23 cellular contexts compared by ENCODE assay signal in genomic region chrX:126237524-126237923, GRCh38.
DNase-seq lines count a peak whose midpoint lies in the region; ATAC-seq, FAIRE-seq and TF ChIP-seq lines count a peak whose summit lies in the region.
"Had no signal": no experiment of that assay in that cellular context is flagged by ENCODE, and none has a peak within 500 bp of the region (broad histone marks: within the 10 kb centered on the region; RNA-seq: fewer than 3 reads in every experiment).

No MANE protein-coding gene starts in this region.

- no peak for TF ChIP-seq CTCF in chondrocyte (IDR thresholded peaks at IDR 0.05)
- TF ChIP-seq CTCF in kidney (IDR thresholded peaks at IDR 0.05; ENCODE audit: borderline replicate concordance, extremely low read depth, insufficient read depth) = no peak

- no peaks in the 10 kb centered on the region for H3K4me1 ChIP-seq in kidney (ENCODE audit: control insufficient read depth in 1 of 2, insufficient read depth in 1 of 2, low read depth in 1 of 2, low read length in 2 of 2)
- H3K4me1 ChIP-seq: A549, HAP-1 had no signal

- H3K9me3 Mint-ChIP-seq in chondrocyte (ENCODE audit: low read depth) = peaks cover 4% of the 10 kb centered on the region

- no peak overlapping the region for H3K9ac ChIP-seq in kidney (ENCODE audit: low read length in 2 of 2)

- H3K27me3 Mint-ChIP-seq in chondrocyte (ENCODE audit: low read depth) (no peaks in the 10 kb centered on the region), T-helper 17 cell (no peaks in the 10 kb centered on the region)
- H3K27me3 Mint-ChIP-seq: CD4-positive, alpha-beta memory T cell had no signal

- no peak overlapping the region for H3K4me3 ChIP-seq in kidney (ENCODE audit: low read length in 2 of 2)
- H3K4me3 ChIP-seq: A549, GM23338, HAP-1 had no signal

- H3K36me3 ChIP-seq in kidney (ENCODE audit: control insufficient read depth in 1 of 2, insufficient read depth in 2 of 2, low read length in 2 of 2) = no peaks in the 10 kb centered on the region
- H3K36me3 ChIP-seq: HAP-1 had no signal

- H3K4me1 Mint-ChIP-seq in chondrocyte (ENCODE audit: low read depth) = no peaks in the 10 kb centered on the region
- H3K4me1 Mint-ChIP-seq in T-helper 17 cell = no peaks in the 10 kb centered on the region
- H3K4me1 Mint-ChIP-seq: CD4-positive, alpha-beta memory T cell; GM23338 had no signal

- no peak for FAIRE-seq in kidney (lab: Jason Lieb, UNC)
- FAIRE-seq: GM12891, GM18507 had no signal

- no peak for ATAC-seq in HG02642 (IDR thresholded peaks at IDR 0.05; ENCODE audit: poor library complexity, unreplicated experiment)
- ATAC-seq in T-helper 17 cell = no peak
- ATAC-seq: A549, GM23338 had no signal

- intact Hi-C loops in kidney (cut with DNase I) (no loop called here), posterior vena cava (cut with DNase I) (no loop called here)

- H3K36me3 Mint-ChIP-seq in chondrocyte (ENCODE audit: low read depth) (no peaks in the 10 kb centered on the region), T-helper 17 cell (ENCODE audit: low read depth) (no peaks in the 10 kb centered on the region)
- H3K36me3 Mint-ChIP-seq: CD4-positive, alpha-beta memory T cell had no signal

- no peaks in the 10 kb centered on the region for H3K9me3 ChIP-seq in kidney (ENCODE audit: control insufficient read depth in 1 of 2, low read length in 2 of 2)
- no peaks in the 10 kb centered on the region for H3K9me3 ChIP-seq in T-helper 17 cell (ENCODE audit: control insufficient read depth, low read length, poor library complexity, severe bottlenecking)
- H3K9me3 ChIP-seq: A549, HAP-1 had no signal

- H3K4me3 Mint-ChIP-seq in chondrocyte (ENCODE audit: unreplicated experiment) (no peak overlapping the region), T-helper 17 cell (no peak overlapping the region)
- H3K4me3 Mint-ChIP-seq: CD4-positive, alpha-beta memory T cell; GM23338 had no signal

- DNase-seq in activated gamma-delta T cell (lab: John Stamatoyannopoulos, UW) (peak; percentile 5), activated gamma-delta T cell treated with Interleukin-2 at 50 U/mL for 16 hours (no peak), chondrocyte (ENCODE audit: low spot score) (peak; percentile 84), kidney (peak; percentile 58), posterior vena cava (ENCODE audit: low spot score) (peak; percentile 64), NCI-H1694 treated with DMSO at 0.1 percent for 48 hours (lab: John Stamatoyannopoulos, UW) (no peak), T-helper 17 cell (no peak)
- DNase-seq: 8988T; ACHN; AML-193; C1 segment of cervical spinal cord; Calu3; CD4-positive, alpha-beta memory T cell; COR-L47; DMS53; DMS79 treated with DMSO at 0.1 percent for 48 hours; GF-D8 had no signal

- H3K27ac ChIP-seq in kidney (ENCODE audit: low read depth in 2 of 2, low read length in 2 of 2) = no peak overlapping the region
- H3K27ac ChIP-seq: A549 had no signal

- no peak overlapping the region for H3K27ac Mint-ChIP-seq in chondrocyte (ENCODE audit: unreplicated experiment)
- H3K27ac Mint-ChIP-seq in T-helper 17 cell = no peak overlapping the region
- H3K27ac Mint-ChIP-seq: CD4-positive, alpha-beta memory T cell; GM23338 had no signal

Comparison
In these comparisons a context has a peak if more than half of its experiments do, and no peak if none do; other contexts are left out.
1. DNase-seq: peak in activated gamma-delta T cell (single experiment), chondrocyte (single experiment), kidney (single experiment) and posterior vena cava (single experiment); none in activated gamma-delta T cell treated with Interleukin-2 at 50 U/mL for 16 hours (single experiment), NCI-H1694 treated with DMSO at 0.1 percent for 48 hours (single experiment) and T-helper 17 cell (0 of 3).